ENCODE assay signal across 14 cellular contexts in genomic region chr2:170221317-170222288, GRCh38. TPM values are rescaled to one million over a fixed set of nuclear protein-coding genes. Genes with fewer than 3 reads are reported as not detected.
DNase-seq lines count a peak whose midpoint lies in the region; ATAC-seq, FAIRE-seq and TF ChIP-seq lines count a peak whose summit lies in the region.
"Had no signal": no experiment of that assay in that cellular context is flagged by ENCODE, and none has a peak within 500 bp of the region (broad histone marks: within the 10 kb centered on the region; RNA-seq: fewer than 3 reads in every experiment).

No MANE protein-coding gene starts in this region.

- CTCF ChIA-PET in MCF 10A (lab: Yijun Ruan, JAX): interaction anchor here (0.6 to 3.7 kb wide), 7 partner anchors 10 to 594 kb away, joined by 3 to 14 read pairs (median 4); no protein-coding TSS in a partner anchor

- H3K27me3 ChIP-seq in breast epithelium: no peaks in the 10 kb centered on the region
- no peaks in the 10 kb centered on the region for H3K27me3 ChIP-seq in skeletal muscle satellite cell (ENCODE audit: control insufficient read depth, insufficient read depth, low read length)
- H3K27me3 ChIP-seq in aorta (ENCODE audit: control insufficient read depth in 1 of 2, insufficient read depth in 2 of 2, low read length in 1 of 2): no peaks in the 10 kb centered on the region
- H3K27me3 ChIP-seq: adrenal gland; BLaER1 treated with 17β-estradiol and CSF1 and Interleukin-3, amounts not matched to agents 10 nM and 100 nM; esophagus muscularis mucosa; MG63 had no signal

- peak overlapping the region; percentile 60 for H3K4me3 Mint-ChIP-seq in MCF 10A (ENCODE audit: unreplicated experiment)
- H3K4me3 Mint-ChIP-seq in stimulated activated memory B cell treated with anti-CD40 and anti-IgM and Interleukin-4, amounts not matched to agents 10 μg/mL and 1 μg/mL and 100 μg/mL, for 72 hours: no peak overlapping the region
- H3K4me3 Mint-ChIP-seq: activated CD4-positive, alpha-beta T cell treated with anti-CD3 and anti-CD28 coated beads for 36 hours had no signal

- H3K9me3 ChIP-seq in breast epithelium: no peaks in the 10 kb centered on the region
- no peaks in the 10 kb centered on the region for H3K9me3 ChIP-seq in skeletal muscle satellite cell (replicated peaks; ENCODE audit: low read length)
- H3K9me3 ChIP-seq in aorta (ENCODE audit: control insufficient read depth, low read length): no peaks in the 10 kb centered on the region
- H3K9me3 ChIP-seq: adrenal gland; BLaER1 treated with 17β-estradiol and CSF1 and Interleukin-3, amounts not matched to agents 10 nM and 100 nM; esophagus muscularis mucosa; MG63 had no signal

- H3K36me3 ChIP-seq in breast epithelium: no peaks in the 10 kb centered on the region
- no peaks in the 10 kb centered on the region for H3K36me3 ChIP-seq in skeletal muscle satellite cell (ENCODE audit: insufficient read depth, low read length)
- H3K36me3 ChIP-seq in aorta (ENCODE audit: control insufficient read depth in 1 of 2, insufficient read depth in 2 of 2, low read length in 1 of 2): no peaks in the 10 kb centered on the region
- H3K36me3 ChIP-seq: adrenal gland; BLaER1 treated with 17β-estradiol and CSF1 and Interleukin-3, amounts not matched to agents 10 nM and 100 nM; esophagus muscularis mucosa; MG63 had no signal

- H3K4me3 ChIP-seq in breast epithelium: no peak overlapping the region
- H3K4me3 ChIP-seq in fibroblast of villous mesenchyme (ENCODE audit: low read depth, low read length): no peak overlapping the region
- H3K4me3 ChIP-seq in skeletal muscle satellite cell (ENCODE audit: low read length): no peak overlapping the region
- peak overlapping the region in 1 of 2 donors; percentile 34 for H3K4me3 ChIP-seq in aorta (ENCODE audit: low read length in 2 of 2)
- H3K4me3 ChIP-seq: adrenal gland; BLaER1 treated with 17β-estradiol and CSF1 and Interleukin-3, amounts not matched to agents 10 nM and 100 nM; esophagus muscularis mucosa; MG63 had no signal

- no peak for ATAC-seq in aorta (ENCODE audit: low FRiP score)
- ATAC-seq in stimulated activated memory B cell treated with anti-CD40 and anti-IgM and Interleukin-4, amounts not matched to agents 10 μg/mL and 1 μg/mL and 100 μg/mL, for 72 hours: no peak
- ATAC-seq: activated CD4-positive, alpha-beta T cell treated with anti-CD3 and anti-CD28 coated beads for 36 hours; Panc1 had no signal

- H3K4me2 ChIP-seq in skeletal muscle satellite cell (ENCODE audit: low read length): peak overlapping the region; percentile 26

- DNase-seq in MCF 10A (ENCODE audit: unreplicated experiment) (peak; percentile 60), breast epithelium (ENCODE audit: low spot score in 2 of 2) (no peak), fibroblast of villous mesenchyme (ENCODE audit: low read depth) (peak; percentile 57), aorta (no peak), midbrain (lab: John Stamatoyannopoulos, UW) (no peak)
- DNase-seq: activated CD4-positive, alpha-beta T cell treated with anti-CD3 and anti-CD28 coated beads for 36 hours; adrenal gland; MG63 had no signal

- no peaks in the 10 kb centered on the region for H3K27me3 Mint-ChIP-seq in MCF 10A (ENCODE audit: insufficient read depth, unreplicated experiment)
- H3K27me3 Mint-ChIP-seq in stimulated activated memory B cell treated with anti-CD40 and anti-IgM and Interleukin-4, amounts not matched to agents 10 μg/mL and 1 μg/mL and 100 μg/mL, for 72 hours: no peaks in the 10 kb centered on the region
- H3K27me3 Mint-ChIP-seq: activated CD4-positive, alpha-beta T cell treated with anti-CD3 and anti-CD28 coated beads for 36 hours had no signal

- peaks cover 4% of the 10 kb centered on the region for H3K36me3 Mint-ChIP-seq in MCF 10A (ENCODE audit: insufficient read depth, unreplicated experiment)
- no peaks in the 10 kb centered on the region for H3K36me3 Mint-ChIP-seq in stimulated activated memory B cell treated with anti-CD40 and anti-IgM and Interleukin-4, amounts not matched to agents 10 μg/mL and 1 μg/mL and 100 μg/mL, for 72 hours

- H3K9me3 Mint-ChIP-seq in MCF 10A (ENCODE audit: unreplicated experiment): no peaks in the 10 kb centered on the region
- no peaks in the 10 kb centered on the region for H3K9me3 Mint-ChIP-seq in stimulated activated memory B cell treated with anti-CD40 and anti-IgM and Interleukin-4, amounts not matched to agents 10 μg/mL and 1 μg/mL and 100 μg/mL, for 72 hours

- FAIRE-seq in TTC549 (lab: Jason Lieb, UNC): peak; percentile 79

- TF ChIP-seq CTCF in MCF 10A (IDR thresholded peaks at IDR 0.05; ENCODE audit: unreplicated experiment) (no peak), breast epithelium (IDR thresholded peaks at IDR 0.05) (no peak), fibroblast of villous mesenchyme (IDR thresholded peaks at IDR 0.05; ENCODE audit: insufficient read depth, low read depth, low read length) (no peak)

- WGBS in aorta, 2 donors: 44 to 50% methylated on average over 6 of the region's 6 CpGs

- intact Hi-C loops in MCF 10A (cut with micrococcal nuclease) (no loop called here), breast epithelium (cut with DNase I; ENCODE audit: low total_unique reads) (no loop called here), aorta (cut with DNase I) (no loop called here)

- H3K27ac ChIP-seq in breast epithelium: no peak overlapping the region
- H3K27ac ChIP-seq in aorta (ENCODE audit: low read depth in 1 of 2, low read length in 2 of 2): no peak overlapping the region
- H3K27ac ChIP-seq: adrenal gland, esophagus muscularis mucosa had no signal

- peak overlapping the region; percentile 99 for H3K27ac Mint-ChIP-seq in MCF 10A (ENCODE audit: low read depth, unreplicated experiment)
- H3K27ac Mint-ChIP-seq in stimulated activated memory B cell treated with anti-CD40 and anti-IgM and Interleukin-4, amounts not matched to agents 10 μg/mL and 1 μg/mL and 100 μg/mL, for 72 hours: no peak overlapping the region
- H3K27ac Mint-ChIP-seq: activated CD4-positive, alpha-beta T cell treated with anti-CD3 and anti-CD28 coated beads for 36 hours had no signal

- POLR2A ChIA-PET in MCF 10A (lab: Yijun Ruan, JAX): interaction anchor here (0.6 to 2.5 kb wide), 6 partner anchors 9 to 707 kb away, joined by 3 to 7 read pairs (median 3); partner anchors contain the start of gene GORASP2

- H3K9ac ChIP-seq in skeletal muscle satellite cell (ENCODE audit: low read depth, low read length): no peak overlapping the region
- H3K9ac ChIP-seq: BLaER1 treated with 17β-estradiol and CSF1 and Interleukin-3, amounts not matched to agents 10 nM and 100 nM had no signal

- BruUV-seq in MCF 10A (replicated peaks; lab: Mats Ljungman, UMichigan): TSS peak; percentile 89

- H3K4me1 Mint-ChIP-seq in MCF 10A (ENCODE audit: insufficient read depth, unreplicated experiment): peaks cover 16% of the 10 kb centered on the region
- H3K4me1 Mint-ChIP-seq in stimulated activated memory B cell treated with anti-CD40 and anti-IgM and Interleukin-4, amounts not matched to agents 10 μg/mL and 1 μg/mL and 100 μg/mL, for 72 hours: no peaks in the 10 kb centered on the region
- H3K4me1 Mint-ChIP-seq: activated CD4-positive, alpha-beta T cell treated with anti-CD3 and anti-CD28 coated beads for 36 hours had no signal

- TF ChIP-seq POLR2A in breast epithelium (IDR thresholded peaks at IDR 0.05): no peak

- no peaks in the 10 kb centered on the region for H3K4me1 ChIP-seq in breast epithelium
- H3K4me1 ChIP-seq in skeletal muscle satellite cell (ENCODE audit: control insufficient read depth, insufficient read depth, low read length): peaks cover 10% of the 10 kb centered on the region
- no peaks in the 10 kb centered on the region for H3K4me1 ChIP-seq in aorta (ENCODE audit: control insufficient read depth in 1 of 2, insufficient read depth in 2 of 2, low read length in 2 of 2)
- H3K4me1 ChIP-seq: adrenal gland had no signal

RNA-seq across cellular contexts. Expression of gene MYO3B, which starts 43.7 kb away (rescaled TPM):
- total RNA-seq in MCF 10A (2022) (not detected in 2 replicates), breast epithelium (under 1 TPM; 0.15 to 0.98 (median 0.16) TPM), fibroblast of villous mesenchyme (under 0.01 TPM in 1 of 2 replicates, not detected in the other), aorta (under 1 TPM in 1 of 2 donors, not detected in 1; 0.32 TPM)
- under 0.01 TPM in 1 of 2 replicates, not detected in the other for total RNA-seq in skeletal muscle satellite cell (2012; rRNA removed)
- under 1 TPM in 1 of 2 donors, not detected in 1; 0.05 TPM for polyA plus RNA-seq in aorta

Comparison
In these comparisons a context has a peak if more than half of its experiments do, and no peak if none do; other contexts are left out.
1. DNase-seq: peak in MCF 10A (single experiment) and fibroblast of villous mesenchyme (single experiment); none in breast epithelium (0 of 2), aorta (0 of 2) and midbrain (single experiment).